In the genomic region with DNA sequence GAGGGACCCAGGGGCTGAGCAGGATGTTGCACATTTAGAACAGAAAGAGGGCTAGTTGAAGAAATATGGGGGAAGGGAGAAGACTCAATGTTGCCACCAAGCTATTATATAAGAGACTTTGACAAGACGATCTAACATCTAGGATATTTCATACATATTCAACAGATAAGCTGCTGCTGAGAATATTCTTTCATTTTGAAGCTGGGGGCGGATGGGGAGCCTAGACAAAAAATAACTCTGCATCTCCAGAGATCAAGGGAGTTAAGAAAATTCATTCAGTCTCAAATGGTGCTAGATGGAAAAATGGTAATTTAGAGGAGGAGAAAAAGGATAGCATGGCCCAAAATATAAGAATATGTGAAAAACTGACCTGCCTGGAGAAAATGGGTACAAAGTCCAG, we compare ENCODE assay signal across 34 cellular contexts.
"Had no signal": no experiment of that assay in that cellular context is flagged by ENCODE, and none has a peak within 500 bp of the region (broad histone marks: within the 10 kb centered on the region; RNA-seq: fewer than 3 reads in every experiment).

No MANE protein-coding gene starts in this region.

- H3K9me3 ChIP-seq: MG63 had no signal

- H3K36me3 ChIP-seq: MG63 had no signal

- DNase-seq: Karpas-422, Kasumi-1, MG63, MM.1S, MV-4-11, NCI-H1048, NCI-H1092, NCI-H1092 treated with DMSO at 0.1 percent for 48 hours, NCI-H1105, NCI-H1105 treated with DMSO at 0.1 percent for 48 hours, NCI-H1417, NCI-H1417 treated with DMSO at 0.1 percent for 48 hours, NCI-H1436, NCI-H1436 treated with DMSO at 0.1 percent for 48 hours, NCI-H146, NCI-H1694, NCI-H1694 treated with DMSO at 0.1 percent for 48 hours, NCI-H187, NCI-H187 treated with DMSO at 0.1 percent for 48 hours, NCI-H1930, NCI-H2029, NCI-H2029 treated with DMSO at 0.1 percent for 48 hours, NCI-H2081, NCI-H2081 treated with DMSO at 0.1 percent for 48 hours, NCI-H2107, NCI-H2171, NCI-H2171 treated with DMSO at 0.1 percent for 48 hours, NCI-H2227 treated with DMSO at 0.1 percent for 48 hours, NCI-H226, NCI-H345, NCI-H446, NCI-H446 treated with DMSO at 0.1 percent for 48 hours, NCI-H510A had no signal

- H3K4me3 ChIP-seq: MG63 had no signal

- H3K4me2 ChIP-seq: KMS-11 had no signal

- H3K27ac ChIP-seq: KMS-11 had no signal

- H3K27me3 ChIP-seq: MG63 had no signal

- H3K9ac ChIP-seq: KMS-11 had no signal
